In the genomic region with DNA sequence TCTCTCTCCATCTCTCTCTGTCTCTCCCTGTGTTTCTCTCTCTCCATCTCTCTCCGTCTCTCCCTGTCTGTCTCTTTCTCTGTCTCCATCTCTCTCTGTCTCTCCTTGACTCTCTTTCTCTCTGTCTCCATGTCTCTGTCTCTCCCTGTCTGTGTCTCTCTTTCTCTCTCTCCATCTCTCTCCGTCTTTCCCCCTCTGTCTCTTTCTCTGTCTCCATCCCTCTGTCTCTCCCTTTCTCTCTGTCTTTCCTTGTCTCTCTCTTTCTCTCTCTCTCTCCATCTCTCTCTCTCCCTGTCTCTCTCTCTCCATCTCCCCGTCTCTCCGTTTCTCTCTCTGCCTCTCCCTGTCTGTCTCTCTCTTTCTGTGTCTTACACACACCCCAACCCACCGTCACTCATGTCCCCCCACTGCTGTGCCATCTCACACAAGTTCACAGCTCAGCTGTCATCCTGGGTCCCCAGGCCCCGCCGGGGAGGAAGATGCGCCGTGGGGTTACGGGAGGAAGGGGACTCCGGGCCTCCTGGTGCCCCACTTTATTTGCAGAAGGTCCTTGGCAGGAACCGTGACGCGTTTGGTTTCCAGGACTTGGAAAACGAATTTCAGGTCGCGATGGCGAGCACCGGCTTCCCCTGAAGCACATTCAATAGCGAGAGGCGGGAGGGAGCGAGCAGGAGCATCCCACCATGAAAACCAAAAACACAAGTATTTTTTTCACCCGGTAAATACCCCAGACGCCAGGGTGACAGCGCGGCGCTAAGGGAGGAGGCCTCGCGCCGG, we compare ENCODE assay signal across 1 cellular context.
TF ChIP-seq lines count a peak whose summit lies in the region.

No MANE protein-coding gene starts in this region.

TF ChIP-seq in GM23338, 12 proteins besides CTCF, POLR2A, EP300 and RAD21 (continued from another document):
- TF ChIP-seq REST (IDR thresholded peaks at IDR 0.05; ENCODE audit: unreplicated experiment) (no peak), JUNB (IDR thresholded peaks at IDR 0.05; ENCODE audit: unreplicated experiment) (no peak), STAT1 (IDR thresholded peaks at IDR 0.05; ENCODE audit: unreplicated experiment) (no peak)
TF ChIP-seq in GM23338: peak in this region for 2.
